Comparison of ENCODE assay signal across 10 cellular contexts in the genomic region with DNA sequence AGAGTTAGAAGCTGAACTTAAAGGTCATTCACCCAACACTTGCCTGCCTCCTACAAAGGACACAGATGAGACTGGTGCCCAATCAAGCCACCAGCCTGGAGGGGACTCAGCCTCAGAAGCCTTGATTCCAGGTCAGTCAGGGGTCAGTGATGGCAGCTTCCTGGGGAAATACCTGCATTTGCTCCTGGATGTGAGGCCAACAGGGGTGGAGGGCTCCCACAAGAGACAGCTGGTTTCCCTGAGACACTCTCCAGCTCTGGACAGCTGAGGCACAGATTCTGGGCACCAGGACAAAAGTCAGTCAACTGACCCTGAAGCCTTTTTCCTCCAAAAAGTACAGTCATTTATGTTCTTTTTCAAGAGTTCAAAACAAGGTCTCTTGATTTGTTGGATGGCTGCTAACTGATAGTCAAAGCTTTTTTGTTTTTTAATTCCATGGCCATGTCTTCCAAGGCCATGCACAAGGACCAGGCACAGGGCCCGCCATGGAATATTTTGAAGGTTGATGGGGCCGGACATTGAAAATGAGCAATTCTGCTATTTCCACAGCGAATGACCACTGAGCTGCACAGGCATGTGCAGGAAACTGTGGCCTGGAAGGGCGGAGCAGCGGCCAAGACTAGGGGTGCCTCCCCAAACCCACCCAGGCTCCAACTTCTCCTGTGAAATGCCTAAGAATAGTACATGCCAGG. TPM values are rescaled to one million over a fixed set of nuclear protein-coding genes. Genes with fewer than 3 reads are reported as not detected.
DNase-seq lines count a peak whose midpoint lies in the region; ATAC-seq, FAIRE-seq and TF ChIP-seq lines count a peak whose summit lies in the region.
"Had no signal": no experiment of that assay in that cellular context is flagged by ENCODE, and none has a peak within 500 bp of the region (broad histone marks: within the 10 kb centered on the region; RNA-seq: fewer than 3 reads in every experiment).

No MANE protein-coding gene starts in this region.

- H3K4me1 ChIP-seq in heart right ventricle, result peaks cover 10 to 68% (median 37%) of the 10 kb centered on the region in 9 donors
- H3K4me1 ChIP-seq in GM12878 (ENCODE audit: control insufficient read depth, insufficient read depth, low read length), result peaks cover 36% of the 10 kb centered on the region
- peaks cover 0 to 8% of the 10 kb centered on the region in 2 donors for H3K4me1 ChIP-seq in uterus

- RAD21 ChIA-PET in GM12878 (lab: Charles Lee; ENCODE audit: unreplicated experiment), result interaction anchor here (0.5 to 2.0 kb wide), 7 partner anchors 13 to 669 kb away, joined by 3 to 7 read pairs (median 4); no protein-coding TSS in a partner anchor

- no peaks in the 10 kb centered on the region for H4K20me1 ChIP-seq in GM12878 (ENCODE audit: control insufficient read depth, insufficient read depth)

- peak overlapping the region in 2 of 10 donors; percentile 62 to 81 for H3K27ac ChIP-seq in heart right ventricle
- H3K27ac ChIP-seq in GM12878 (ENCODE audit: control insufficient read depth, insufficient read depth), result 0 out of 2 replicates have a peak overlapping the region, but pooled peaks have one; percentile 18
- H3K27ac ChIP-seq in uterus, result no peak overlapping the region

- peaks cover 46% of the 10 kb centered on the region for H3K79me2 ChIP-seq in GM12878 (ENCODE audit: control insufficient read depth, insufficient read depth, low read length)

- no peak for TF ChIP-seq CTCF in heart right ventricle (IDR thresholded peaks at IDR 0.05)
- TF ChIP-seq CTCF in GM12878 (IDR thresholded peaks at IDR 0.05 in 2 of 3, conservative IDR thresholded peaks at IDR 0.05 in 1 of 3; ENCODE audit: control insufficient read depth in 2 of 3, extremely low read depth in 1 of 3, insufficient read depth in 1 of 3, low read depth in 3 of 3, low read length in 3 of 3), result no peak
- TF ChIP-seq CTCF in mesothelial cell of epicardium (IDR thresholded peaks at IDR 0.05; ENCODE audit: unreplicated experiment), result no peak
- TF ChIP-seq CTCF in uterus (IDR thresholded peaks at IDR 0.05), result no peak

- peak overlapping the region; percentile 73 for H3K9ac ChIP-seq in GM12878 (ENCODE audit: control insufficient read depth, insufficient read depth, low read length)

- no peak for FAIRE-seq in GM12878 (lab: Jason Lieb, UNC)

- no TSS peak for BruUV-seq in GM12878 (replicated peaks; lab: Mats Ljungman, UMichigan)

- peaks cover 0 to 5% (median 0%) of the 10 kb centered on the region in 9 donors for H3K36me3 ChIP-seq in heart right ventricle
- no peaks in the 10 kb centered on the region for H3K36me3 ChIP-seq in GM12878 (ENCODE audit: control insufficient read depth in 2 of 2, insufficient read depth in 2 of 2, low read length in 1 of 2)
- H3K36me3 ChIP-seq in uterus, result no peaks in the 10 kb centered on the region

- no peak for TF ChIP-seq EP300 in GM12878 (IDR thresholded peaks at IDR 0.05; ENCODE audit: borderline replicate concordance in 1 of 2, control insufficient read depth in 1 of 2, low read depth in 2 of 2, low read length in 2 of 2)

- POLR2A ChIA-PET in GM12878 (lab: Charles Lee), result interaction anchor here (0.5 to 1.3 kb wide), 9 partner anchors 10 to 82 kb away, joined by 3 to 7 read pairs (median 4); no protein-coding TSS in a partner anchor

- H3K36me3 Mint-ChIP-seq in mesothelial cell of epicardium, result peaks cover 4% of the 10 kb centered on the region

- H3K4me3 Mint-ChIP-seq in mesothelial cell of epicardium, result peak overlapping the region; percentile 69

- peak overlapping the region; percentile 33 for H3K27ac Mint-ChIP-seq in mesothelial cell of epicardium

- intact Hi-C loops in heart right ventricle (cut with DNase I), result loop anchor here in 5 of 10 donors (5.0 to 10.0 kb wide), 4 partner anchors 53 to 163 kb away; no protein-coding TSS in a partner anchor
- intact Hi-C loops in Right ventricle myocardium inferior (cut with DNase I), result loop anchor here (2.0 kb wide), 1 partner anchor 59 kb away; the partner anchor contains the start of gene ZBTB21
- intact Hi-C loops in GM12878 (cut with micrococcal nuclease; ENCODE audit: unreplicated experiment), result loop anchor here (5.0 kb wide), 2 partner anchors 50 to 110 kb away; no protein-coding TSS in a partner anchor
- intact Hi-C loops in uterus (cut with DNase I; ENCODE audit: low total_unique reads), result loop anchor here (5.0 to 10.0 kb wide), 2 partner anchors 53 to 75 kb away; partner anchors contain the start of gene PRDM15

- TF ChIP-seq RAD21 in GM12878 (IDR thresholded peaks at IDR 0.05; ENCODE audit: insufficient read depth, low read depth, low read length), result no peak

- peaks cover 0 to 9% (median 0%) of the 10 kb centered on the region in 7 donors for H3K27me3 ChIP-seq in heart right ventricle
- no peaks in the 10 kb centered on the region for H3K27me3 ChIP-seq in GM12878 (replicated peaks in 1 of 2; ENCODE audit: control insufficient read depth in 2 of 2, insufficient read depth in 2 of 2, low read length in 1 of 2)
- no peaks in the 10 kb centered on the region for H3K27me3 ChIP-seq in uterus

- H2AFZ ChIP-seq in GM12878 (ENCODE audit: control insufficient read depth, low read depth, low read length), result no peak overlapping the region

- SMC1A ChIA-PET in GM12878 (lab: Charles Lee; ENCODE audit: uncharacterized antibody, unreplicated experiment), result interaction anchor here (0.9 to 2.1 kb wide), 10 partner anchors 24 to 175 kb away, joined by 3 to 25 read pairs (median 4); no protein-coding TSS in a partner anchor

- no peak for DNase-seq in heart right ventricle
- no peak for DNase-seq in Right ventricle myocardium inferior (ENCODE audit: missing footprints)
- no peak for DNase-seq in GM12878 (ENCODE audit: low read depth, low spot score)
- no peak for DNase-seq in mesothelial cell of epicardium (ENCODE audit: low spot score in 2 of 2, unreplicated experiment in 2 of 2)
- no peak for DNase-seq in uterus
- no peak for DNase-seq in AG08395 (ENCODE audit: low spot score)
- no peak for DNase-seq in stimulated activated CD4-positive, alpha-beta T cell treated with anti-CD3 and anti-CD28 coated beads, Interleukin-15, amount 100 ng/mL, for 24 hours
- DNase-seq: activated CD8-positive, alpha-beta memory T cell treated with anti-CD3 and anti-CD28 coated beads, Interleukin-2, amount 50 U/mL, for 4 hours; nucleus accumbens had no signal

- no peaks in the 10 kb centered on the region for H3K9me3 Mint-ChIP-seq in mesothelial cell of epicardium

- no peaks in the 10 kb centered on the region for H3K27me3 Mint-ChIP-seq in mesothelial cell of epicardium (ENCODE audit: low read depth)

- CTCF ChIA-PET in GM12878 (lab: Yijun Ruan, JAX), result interaction anchor here (0.5 to 1.7 kb wide), 7 partner anchors 9 to 156 kb away, joined by 3 to 4 read pairs (median 3); no protein-coding TSS in a partner anchor

- H3K4me1 Mint-ChIP-seq in mesothelial cell of epicardium, result peaks cover 36% of the 10 kb centered on the region

- in situ Hi-C loops in GM12878 (cut with MboI), result no loop called here

- peak overlapping the region; percentile 93 for H3K4me2 ChIP-seq in GM12878 (ENCODE audit: control insufficient read depth, insufficient read depth)

- ATAC-seq in heart right ventricle (no peak), Right ventricle myocardium inferior (no peak), GM12878 (no peak), HG03469 (IDR thresholded peaks at IDR 0.05; ENCODE audit: unreplicated experiment) (no peak)

- WGBS in heart right ventricle, 2 donors, result 78 to 86% methylated on average over 5 of the region's 5 CpGs
- WGBS in GM12878 (ENCODE audit: insufficient coverage, insufficient replicate concordance, low lambda C conversion rate, missing lambda C conversion rate), result 98% methylated on average over 5 of the region's 5 CpGs

- TF ChIP-seq POLR2A in GM12878 (IDR thresholded peaks at IDR 0.05; ENCODE audit: low read depth, low read length), result no peak
- no peak for TF ChIP-seq POLR2A in uterus (IDR thresholded peaks at IDR 0.05)

- H3K4me3 ChIP-seq in heart right ventricle, result peak overlapping the region in 8 of 10 donors; percentile 70 to 91 (median 80)
- H3K4me3 ChIP-seq in GM12878, result peak overlapping the region; percentile 78
- peak overlapping the region; percentile 21 to 72 for H3K4me3 ChIP-seq in uterus

- H3K9me3 ChIP-seq in heart right ventricle (no peaks in the 10 kb centered on the region), GM12878 (replicated peaks; ENCODE audit: control insufficient read depth, insufficient read depth, low read length) (no peaks in the 10 kb centered on the region), uterus (no peaks in the 10 kb centered on the region)

RNA-seq across cellular contexts. Expression of gene C2CD2, which starts 1.8 kb away (rescaled TPM):
- 10 to 100 TPM in 1 of 10 donors, 1 to 10 TPM in 9; 4.5 to 11.1 (median 6.9) TPM for total RNA-seq in heart right ventricle
- polyA plus RNA-seq in heart right ventricle, result 1 to 10 TPM; 5.2 to 6.1 TPM
- 7.0 TPM for total RNA-seq in Right ventricle myocardium inferior
- 193 and 225 TPM in 2 replicates for total RNA-seq in GM12878 (2013; cell fraction: nucleolus; rRNA removed)
- 13.0 and 13.7 TPM in 2 replicates for total RNA-seq in GM12878 (2014; rRNA removed)
- 8.3 and 10.9 TPM in 2 replicates for total RNA-seq in GM12878 (2014; rRNA removed; fragmentation: Illumina TruSeq; extraction: Trizol)
- 11.2 and 11.6 TPM in 2 replicates for total RNA-seq in GM12878 (2021)
- polyA plus RNA-seq in GM12878 (2011; ENCODE audit: low read depth), result 4.4 TPM
- 26.9 and 30.9 TPM in 2 replicates for polyA plus RNA-seq in GM12878 (2011; rRNA removed)
- polyA plus RNA-seq in GM12878 (2011; cell fraction: cytosol; rRNA removed), result 22.6 and 26.7 TPM in 2 replicates
- 59.4 and 76.9 TPM in 2 replicates for polyA plus RNA-seq in GM12878 (2011; cell fraction: nucleus; rRNA removed)
- polyA plus RNA-seq in GM12878 (2012), result 7.7 and 13.4 TPM in 2 replicates
- polyA plus RNA-seq in GM12878 (2014; fragmentation: Illumina TruSeq; extraction: Trizol), result 8.8 and 9.3 TPM in 2 replicates
- 1 to 10 TPM; 2.2 to 2.9 TPM for polyA plus RNA-seq in GM12878 (2014; fragmentation: Nextera tagmentation; extraction: Ambion mirVana)
- polyA plus RNA-seq in GM12878 (2014; rRNA removed), result 9.9 and 11.1 TPM in 2 replicates
- polyA plus RNA-seq in GM12878 (2016; fragmentation: Nextera tagmentation; extraction: Ambion mirVana), result 1 to 10 TPM; 2.5 to 4.9 TPM
- polyA minus RNA-seq in GM12878 (2011; rRNA and poly(A)+ RNA removed), result 57.2 and 71.5 TPM in 2 replicates
- 9.8 and 11.5 TPM in 2 replicates for polyA minus RNA-seq in GM12878 (2011; cell fraction: cytosol; rRNA and poly(A)+ RNA removed)
- polyA minus RNA-seq in GM12878 (2011; cell fraction: nucleus; rRNA and poly(A)+ RNA removed), result 29.0 and 42.4 TPM in 2 replicates
- 29.7 to 31.6 TPM (median 31.1 TPM) in 3 replicates for total RNA-seq in mesothelial cell of epicardium
- total RNA-seq in uterus, result 10 to 100 TPM in 3 of 4 donors, 1 to 10 TPM in 1; 9.5 to 37.5 (median 18.3) TPM

RNA-seq across cellular contexts. Expression of gene ZBTB21, which starts 58.1 kb away (rescaled TPM):
- 10 to 100 TPM in 2 of 10 donors, 1 to 10 TPM in 8; 3.8 to 15.2 (median 6.6) TPM for total RNA-seq in heart right ventricle
- 1 to 10 TPM; 1.3 to 1.9 TPM for polyA plus RNA-seq in heart right ventricle
- total RNA-seq in Right ventricle myocardium inferior, result 6.1 TPM
- total RNA-seq in GM12878 (2013; cell fraction: nucleolus; rRNA removed), result 28.7 and 28.9 TPM in 2 replicates
- total RNA-seq in GM12878 (2014; rRNA removed), result 8.5 and 9.8 TPM in 2 replicates
- total RNA-seq in GM12878 (2014; rRNA removed; fragmentation: Illumina TruSeq; extraction: Trizol), result 13.1 and 13.4 TPM in 2 replicates
- 17.9 and 21.6 TPM in 2 replicates for total RNA-seq in GM12878 (2021)
- 6.1 TPM for polyA plus RNA-seq in GM12878 (2011; ENCODE audit: low read depth)
- 9.1 and 9.6 TPM in 2 replicates for polyA plus RNA-seq in GM12878 (2011; rRNA removed)
- polyA plus RNA-seq in GM12878 (2011; cell fraction: cytosol; rRNA removed), result 5.7 and 11.2 TPM in 2 replicates
- polyA plus RNA-seq in GM12878 (2011; cell fraction: nucleus; rRNA removed), result 12.9 and 18.3 TPM in 2 replicates
- 9.1 and 9.6 TPM in 2 replicates for polyA plus RNA-seq in GM12878 (2012)
- polyA plus RNA-seq in GM12878 (2014; fragmentation: Illumina TruSeq; extraction: Trizol), result 12.6 and 12.7 TPM in 2 replicates
- polyA plus RNA-seq in GM12878 (2014; fragmentation: Nextera tagmentation; extraction: Ambion mirVana), result 1 to 10 TPM; 1.8 to 2.3 TPM
- 6.3 and 7.0 TPM in 2 replicates for polyA plus RNA-seq in GM12878 (2014; rRNA removed)
- 10 to 100 TPM; 11.3 to 13.9 TPM for polyA plus RNA-seq in GM12878 (2016; fragmentation: Nextera tagmentation; extraction: Ambion mirVana)
- 14.7 and 15.7 TPM in 2 replicates for polyA minus RNA-seq in GM12878 (2011; rRNA and poly(A)+ RNA removed)
- 6.4 and 8.6 TPM in 2 replicates for polyA minus RNA-seq in GM12878 (2011; cell fraction: cytosol; rRNA and poly(A)+ RNA removed)
- polyA minus RNA-seq in GM12878 (2011; cell fraction: nucleus; rRNA and poly(A)+ RNA removed), result 10.8 and 12.8 TPM in 2 replicates
- total RNA-seq in mesothelial cell of epicardium, result 15.5 to 17.7 TPM (median 17.4 TPM) in 3 replicates
- total RNA-seq in uterus, result 10 to 100 TPM in 3 of 4 donors, 1 to 10 TPM in 1; 2.8 to 29.9 (median 14.4) TPM
